ENCODE assay signal across 8 cellular contexts in the genomic region with DNA sequence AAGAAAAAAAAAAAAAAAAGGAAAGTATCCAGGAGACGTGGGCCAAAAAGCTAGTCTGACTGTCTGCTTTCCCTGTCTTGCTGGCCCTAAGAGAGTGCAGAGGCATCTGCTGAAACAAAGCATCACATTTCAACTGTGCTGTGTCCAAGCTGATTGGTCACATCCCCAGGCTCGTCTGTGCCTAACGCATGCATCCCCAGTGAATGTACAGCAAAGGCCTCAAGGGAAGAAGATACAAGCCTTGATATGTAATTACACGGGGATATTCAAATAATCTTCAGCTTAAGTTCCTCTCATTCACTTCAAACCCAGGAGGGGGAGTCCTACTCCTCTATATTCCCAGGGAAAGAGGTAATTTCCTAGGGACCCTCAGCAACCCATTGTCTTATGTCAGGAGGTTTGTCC. TPM values are rescaled to one million over a fixed set of nuclear protein-coding genes. Genes with fewer than 3 reads are reported as not detected.
A peak's percentile ranks its signal among the peaks of the same experiment; 100 is the strongest.
DNase-seq lines count a peak whose midpoint lies in the region; ATAC-seq and TF ChIP-seq lines count a peak whose summit lies in the region.

No MANE protein-coding gene starts in this region.

- CTCF ChIA-PET in activated naive CD4-positive, alpha-beta T cell treated with anti-CD3 and anti-CD28 coated beads, Interleukin-2, amount 10 ng/mL, durations not matched to agents 7 days and 5 days (lab: Charles Lee): interaction anchor here (0.7 to 1.7 kb wide), 7 partner anchors 17 to 208 kb away, joined by 3 read pairs; no protein-coding TSS in a partner anchor

- no peaks in the 10 kb centered on the region for H3K27me3 ChIP-seq in Loucy (ENCODE audit: insufficient read depth, low read length, poor library complexity, severe bottlenecking)
- peaks cover 0 to 12% of the 10 kb centered on the region in 2 donors for H3K27me3 ChIP-seq in tibial nerve

- peak overlapping the region; percentile 87 for H3K27ac Mint-ChIP-seq in activated naive CD4-positive, alpha-beta T cell treated with anti-CD3 and anti-CD28 coated beads, Interleukin-2, amount 10 ng/mL, durations not matched to agents 7 days and 5 days
- H3K27ac Mint-ChIP-seq in stimulated activated naive B cell treated with anti-CD40 and anti-IgM and Interleukin-4, amounts not matched to agents 10 μg/mL and 1 μg/mL and 100 μg/mL, for 72 hours: peak overlapping the region; percentile 93

- no peaks in the 10 kb centered on the region for H3F3A ChIP-seq in Loucy (ENCODE audit: low read depth)

- H3K9ac ChIP-seq in Loucy (ENCODE audit: low read depth, low read length, poor library complexity, severe bottlenecking): no peak overlapping the region

- H3K4me1 ChIP-seq in Loucy (ENCODE audit: insufficient read depth, low read length, poor library complexity, severe bottlenecking): peaks cover 34% of the 10 kb centered on the region
- H3K4me1 ChIP-seq in tibial nerve: peaks cover 0 to 10% (median 6%) of the 10 kb centered on the region in 4 donors

- no peaks in the 10 kb centered on the region; the same call in 1 of the 2 replicates for H3K79me2 ChIP-seq in Loucy (ENCODE audit: insufficient read depth, low read length)

- H3K9me2 ChIP-seq in Loucy (replicated peaks; ENCODE audit: low read depth, low read length): no peaks in the 10 kb centered on the region

- no peak overlapping the region for H3K4me2 ChIP-seq in Loucy (ENCODE audit: low read depth, low read length, poor library complexity, severe bottlenecking)

- DNase-seq in activated naive CD4-positive, alpha-beta T cell treated with anti-CD3 and anti-CD28 coated beads, Interleukin-2, amount 10 ng/mL, durations not matched to agents 7 days and 5 days: no peak
- no peak for DNase-seq in activated naive CD4-positive, alpha-beta T cell treated with anti-CD3 and anti-CD28 coated beads, Interleukin-2, amount 50 U/mL, for 16 hours
- peak; percentile 47 for DNase-seq in choroid plexus epithelial cell (ENCODE audit: low read depth)
- no peak for DNase-seq in stimulated activated naive B cell treated with anti-CD40 and anti-IgM and Interleukin-4, amounts not matched to agents 10 μg/mL and 1 μg/mL and 100 μg/mL, for 72 hours
- DNase-seq in middle frontal gyrus (ENCODE audit: extremely low spot score, low spot score): no peak
- no peak for DNase-seq in tibial nerve (ENCODE audit: low spot score in 2 of 2)

- no peaks in the 10 kb centered on the region for H3K9me3 Mint-ChIP-seq in activated naive CD4-positive, alpha-beta T cell treated with anti-CD3 and anti-CD28 coated beads, Interleukin-2, amount 10 ng/mL, durations not matched to agents 7 days and 5 days
- H3K9me3 Mint-ChIP-seq in stimulated activated naive B cell treated with anti-CD40 and anti-IgM and Interleukin-4, amounts not matched to agents 10 μg/mL and 1 μg/mL and 100 μg/mL, for 72 hours: peaks cover 0 to 1% of the 10 kb centered on the region in 2 donors

- H3K4me1 Mint-ChIP-seq in activated naive CD4-positive, alpha-beta T cell treated with anti-CD3 and anti-CD28 coated beads, Interleukin-2, amount 10 ng/mL, durations not matched to agents 7 days and 5 days: peaks cover 82% of the 10 kb centered on the region
- H3K4me1 Mint-ChIP-seq in stimulated activated naive B cell treated with anti-CD40 and anti-IgM and Interleukin-4, amounts not matched to agents 10 μg/mL and 1 μg/mL and 100 μg/mL, for 72 hours: peaks cover 56 to 81% of the 10 kb centered on the region in 2 donors

- H3K9me3 ChIP-seq in Loucy (ENCODE audit: insufficient read depth, low read depth, low read length): no peaks in the 10 kb centered on the region
- H3K9me3 ChIP-seq in tibial nerve: no peaks in the 10 kb centered on the region

- peaks cover 64% of the 10 kb centered on the region for H3K36me3 Mint-ChIP-seq in activated naive CD4-positive, alpha-beta T cell treated with anti-CD3 and anti-CD28 coated beads, Interleukin-2, amount 10 ng/mL, durations not matched to agents 7 days and 5 days
- peaks cover 2 to 7% of the 10 kb centered on the region in 2 donors for H3K36me3 Mint-ChIP-seq in stimulated activated naive B cell treated with anti-CD40 and anti-IgM and Interleukin-4, amounts not matched to agents 10 μg/mL and 1 μg/mL and 100 μg/mL, for 72 hours

- no peak overlapping the region for H3K27ac ChIP-seq in tibial nerve

- H3K36me3 ChIP-seq in Loucy (ENCODE audit: insufficient read depth, low read length) (no peaks in the 10 kb centered on the region), tibial nerve (no peaks in the 10 kb centered on the region)

- no peaks in the 10 kb centered on the region for H3K27me3 Mint-ChIP-seq in activated naive CD4-positive, alpha-beta T cell treated with anti-CD3 and anti-CD28 coated beads, Interleukin-2, amount 10 ng/mL, durations not matched to agents 7 days and 5 days
- no peaks in the 10 kb centered on the region for H3K27me3 Mint-ChIP-seq in stimulated activated naive B cell treated with anti-CD40 and anti-IgM and Interleukin-4, amounts not matched to agents 10 μg/mL and 1 μg/mL and 100 μg/mL, for 72 hours

- H3K4me3 Mint-ChIP-seq in activated naive CD4-positive, alpha-beta T cell treated with anti-CD3 and anti-CD28 coated beads, Interleukin-2, amount 10 ng/mL, durations not matched to agents 7 days and 5 days: no peak overlapping the region
- H3K4me3 Mint-ChIP-seq in stimulated activated naive B cell treated with anti-CD40 and anti-IgM and Interleukin-4, amounts not matched to agents 10 μg/mL and 1 μg/mL and 100 μg/mL, for 72 hours: peak overlapping the region in 1 of 2 donors; percentile 37

- H3K4me3 ChIP-seq in Loucy (ENCODE audit: low read length, poor library complexity, severe bottlenecking) (no peak overlapping the region), choroid plexus epithelial cell (ENCODE audit: low read depth, low read length) (no peak overlapping the region), tibial nerve (no peak overlapping the region)

- WGBS in tibial nerve, 2 donors: 21 to 34% methylated on average over 4 of the region's 4 CpGs

- H2AFZ ChIP-seq in Loucy (ENCODE audit: low read length): no peak overlapping the region

- no peaks in the 10 kb centered on the region for H4K20me1 ChIP-seq in Loucy (ENCODE audit: insufficient read depth, low read length, poor library complexity, severe bottlenecking)

- no peak for TF ChIP-seq EP300 in tibial nerve (IDR thresholded peaks at IDR 0.05)

- TF ChIP-seq POLR2A in tibial nerve (IDR thresholded peaks at IDR 0.05): no peak

- TF ChIP-seq CTCF in Loucy (conservative IDR thresholded peaks at IDR 0.05; ENCODE audit: low read length) (peak; percentile 45; the same call in 1 of the 2 replicates), choroid plexus epithelial cell (conservative IDR thresholded peaks at IDR 0.05; ENCODE audit: low read depth, low read length) (peak; percentile 46), tibial nerve (IDR thresholded peaks at IDR 0.05) (no peak)

- ATAC-seq in stimulated activated naive B cell treated with anti-CD40 and anti-IgM and Interleukin-4, amounts not matched to agents 10 μg/mL and 1 μg/mL and 100 μg/mL, for 72 hours (replicated peaks): peak; percentile 35 to 38
- no peak for ATAC-seq in HG02938 (IDR thresholded peaks at IDR 0.05; ENCODE audit: unreplicated experiment)

RNA-seq across cellular contexts. Expression of a gene that starts 5.4 kb away (rescaled TPM):
- total RNA-seq in tibial nerve: 10 to 100 TPM in 2 of 4 donors, 1 to 10 TPM in 2; 7.3 to 18.8 (median 12.3) TPM

Comparison
In these comparisons a context has a peak if more than half of its experiments do, and no peak if none do; other contexts are left out.
1. CTCF ChIP-seq: peak in Loucy (single experiment) and choroid plexus epithelial cell (single experiment); none in tibial nerve (0 of 5).